17 cellular contexts compared by ENCODE assay signal in the genomic region with DNA sequence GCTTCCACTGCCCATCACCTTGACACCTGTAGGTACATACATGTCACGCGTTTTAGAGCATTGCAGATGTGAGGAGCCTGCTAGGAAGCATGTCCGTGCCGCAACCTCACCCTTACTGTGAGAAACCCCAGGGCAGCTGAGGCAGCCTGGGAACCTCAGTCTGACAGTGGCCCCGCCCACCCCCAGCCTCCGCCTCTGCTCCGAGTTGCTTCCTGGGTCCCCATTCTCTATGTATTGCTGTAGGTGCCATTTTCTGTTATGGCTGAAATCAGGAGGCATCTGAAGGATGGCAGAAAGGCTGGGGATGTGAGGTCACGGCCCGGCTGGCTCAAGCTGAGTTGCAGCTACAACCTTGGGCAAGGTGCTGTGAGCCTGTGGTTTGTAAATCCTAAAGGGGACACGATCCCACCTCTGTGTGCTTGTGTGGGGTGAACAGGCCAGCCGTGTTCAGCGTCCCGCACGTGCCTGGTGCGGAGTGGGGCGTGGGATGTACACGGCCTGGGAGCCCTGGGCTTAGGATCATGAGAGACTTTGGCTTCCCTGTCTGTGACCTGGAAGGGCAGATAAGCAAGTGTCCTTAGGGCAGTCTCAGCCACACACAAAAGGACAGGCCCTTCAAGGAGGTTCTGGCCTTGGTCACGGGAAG.
DNase-seq lines count a peak whose midpoint lies in the region; ATAC-seq and TF ChIP-seq lines count a peak whose summit lies in the region.
"Had no signal": no experiment of that assay in that cellular context is flagged by ENCODE, and none has a peak within 500 bp of the region (broad histone marks: within the 10 kb centered on the region; RNA-seq: fewer than 3 reads in every experiment).

No MANE protein-coding gene starts in this region.

- no peaks in the 10 kb centered on the region for H3K4me1 Mint-ChIP-seq in endodermal cell
- H3K4me1 Mint-ChIP-seq: CD8-positive, alpha-beta memory T cell had no signal

- H3K4me3 ChIP-seq in H7 (ENCODE audit: insufficient read depth, low read depth, low read length) (no peak overlapping the region), endodermal cell (ENCODE audit: low read length) (no peak overlapping the region), upper lobe of right lung (no peak overlapping the region)
- H3K4me3 ChIP-seq: A549, HAP-1 had no signal

- H3K27ac Mint-ChIP-seq in endodermal cell = no peak overlapping the region
- H3K27ac Mint-ChIP-seq: CD8-positive, alpha-beta memory T cell; HFFc6 had no signal

- H3K4me1 ChIP-seq in endodermal cell (ENCODE audit: control insufficient read depth, insufficient read depth, low read length) (no peaks in the 10 kb centered on the region), upper lobe of right lung (no peaks in the 10 kb centered on the region)
- H3K4me1 ChIP-seq: A549, BE2C, Caco-2, HAP-1 had no signal

- H3K27ac ChIP-seq in endodermal cell (ENCODE audit: low read depth, low read length) (no peak overlapping the region), upper lobe of right lung (no peak overlapping the region)
- H3K27ac ChIP-seq: A549 had no signal

- intact Hi-C loops in upper lobe of right lung (cut with DNase I) = no loop called here

- H3K9ac ChIP-seq in endodermal cell (ENCODE audit: extremely low read depth, low read length, poor library complexity, severe bottlenecking) = no peak overlapping the region

- DNase-seq in H7 (peak; percentile 28), endodermal cell (peak; percentile 37), mesenteric fat pad (ENCODE audit: low spot score) (peak; percentile 83), upper lobe of right lung (no peak), KG1 (lab: John Stamatoyannopoulos, UW) (no peak)
- no peak for DNase-seq in activated naive CD4-positive, alpha-beta T cell treated with Interleukin-2 at 50 U/mL for 16 hours
- DNase-seq: BE2C; Caco-2; CD8-positive, alpha-beta memory T cell; DMS53; GF-D8; GOT3; HFFc6 had no signal

- ATAC-seq in upper lobe of right lung = peak; percentile 13
- ATAC-seq in HG02588 (IDR thresholded peaks at IDR 0.05; ENCODE audit: unreplicated experiment) = no peak
- ATAC-seq: A549, HepG2 had no signal

- H3K9me3 ChIP-seq in endodermal cell (ENCODE audit: control insufficient read depth, low read length) (peaks cover 26% of the 10 kb centered on the region), upper lobe of right lung (no peaks in the 10 kb centered on the region)
- H3K9me3 ChIP-seq: BE2C had no signal

- H3K9me3 Mint-ChIP-seq in endodermal cell = peaks cover 33% of the 10 kb centered on the region

- peaks cover 23% of the 10 kb centered on the region for H3K36me3 ChIP-seq in H7 (replicated peaks; ENCODE audit: control insufficient read depth, insufficient read depth, low read length)
- H3K36me3 ChIP-seq in endodermal cell (ENCODE audit: control insufficient read depth, insufficient read depth, low read length) = peaks cover 62% of the 10 kb centered on the region
- H3K36me3 ChIP-seq in upper lobe of right lung = no peaks in the 10 kb centered on the region

- no peaks in the 10 kb centered on the region for H3K27me3 Mint-ChIP-seq in endodermal cell (ENCODE audit: insufficient read depth)

- H3K4me3 Mint-ChIP-seq in endodermal cell = no peak overlapping the region
- H3K4me3 Mint-ChIP-seq: CD8-positive, alpha-beta memory T cell; HFFc6 had no signal

- H3K36me3 Mint-ChIP-seq in endodermal cell (ENCODE audit: low read depth) = peaks cover 81% of the 10 kb centered on the region

- WGBS in endodermal cell (ENCODE audit: insufficient coverage in 1 of 2, insufficient read length in 1 of 2), 2 experiments = 91 to 94% methylated on average over 9 to 18 of the region's 18 CpGs

- H3K27me3 ChIP-seq in H7 (ENCODE audit: control insufficient read depth, insufficient read depth, low read length) = no peaks in the 10 kb centered on the region
- no peaks in the 10 kb centered on the region for H3K27me3 ChIP-seq in endodermal cell (ENCODE audit: control insufficient read depth, insufficient read depth, low read length, poor library complexity, severe bottlenecking)
- no peaks in the 10 kb centered on the region for H3K27me3 ChIP-seq in upper lobe of right lung
- H3K27me3 ChIP-seq: BE2C had no signal

- no peak for TF ChIP-seq CTCF in endodermal cell (conservative IDR thresholded peaks at IDR 0.05)
- no peak for TF ChIP-seq CTCF in upper lobe of right lung (IDR thresholded peaks at IDR 0.05)

Comparison
In these comparisons a context has a peak if more than half of its experiments do, and no peak if none do; other contexts are left out.
1. DNase-seq: peak in H7 (single experiment), endodermal cell (single experiment) and mesenteric fat pad (single experiment); none in upper lobe of right lung (single experiment), activated naive CD4-positive, alpha-beta T cell treated with Interleukin-2 at 50 U/mL for 16 hours (single experiment) and KG1 (single experiment).